17 cellular contexts compared by ENCODE assay signal in genomic region chr11:102762414-102762813, GRCh38. TPM values are rescaled to one million over a fixed set of nuclear protein-coding genes. Genes with fewer than 3 reads are reported as not detected.
A peak's percentile ranks its signal among the peaks of the same experiment; 100 is the strongest.
DNase-seq lines count a peak whose midpoint lies in the region; ATAC-seq, FAIRE-seq and TF ChIP-seq lines count a peak whose summit lies in the region.
"Had no signal": no experiment of that assay in that cellular context is flagged by ENCODE, and none has a peak within 500 bp of the region (broad histone marks: within the 10 kb centered on the region; RNA-seq: fewer than 3 reads in every experiment).

No MANE protein-coding gene starts in this region.

- H4K20me1 ChIP-seq in astrocyte (ENCODE audit: insufficient read depth, low read length), result no peaks in the 10 kb centered on the region

- no peak overlapping the region for H3K4me3 ChIP-seq in astrocyte (ENCODE audit: insufficient read depth, low read depth, low read length)
- H3K4me3 ChIP-seq: lower lobe of right lung, transverse colon had no signal

- peak overlapping the region; percentile 88 for H3K27ac Mint-ChIP-seq in astrocyte (ENCODE audit: unreplicated experiment)
- H3K27ac Mint-ChIP-seq: activated CD4-positive, alpha-beta memory T cell treated with anti-CD3 and anti-CD28 coated beads, Interleukin-2, amount 10 ng/mL, durations not matched to agents 7 days and 5 days had no signal

- no peaks in the 10 kb centered on the region for H3K9me3 Mint-ChIP-seq in astrocyte (ENCODE audit: unreplicated experiment)
- H3K9me3 Mint-ChIP-seq: activated CD4-positive, alpha-beta memory T cell treated with anti-CD3 and anti-CD28 coated beads, Interleukin-2, amount 10 ng/mL, durations not matched to agents 7 days and 5 days had no signal

- H3K36me3 Mint-ChIP-seq in astrocyte (ENCODE audit: low read depth, unreplicated experiment), result no peaks in the 10 kb centered on the region

- peak overlapping the region; percentile 46 for H3K9ac ChIP-seq in astrocyte (ENCODE audit: low read length)

- H3K4me2 ChIP-seq in astrocyte (ENCODE audit: low read length), result peak overlapping the region; percentile 63

- H3K27me3 ChIP-seq in astrocyte (ENCODE audit: insufficient read depth, low read length), result no peaks in the 10 kb centered on the region
- H3K27me3 ChIP-seq: transverse colon had no signal

- H3K27ac ChIP-seq in astrocyte (ENCODE audit: low read depth, low read length), result peak overlapping the region; percentile 55
- H3K27ac ChIP-seq: lower lobe of right lung, neutrophil, transverse colon had no signal

- ATAC-seq in GM19023 (IDR thresholded peaks at IDR 0.05; ENCODE audit: unreplicated experiment), result no peak
- no peak for ATAC-seq in GM19452 (IDR thresholded peaks at IDR 0.05; ENCODE audit: unreplicated experiment)
- ATAC-seq: Right ventricle myocardium inferior had no signal

- peaks cover 31% of the 10 kb centered on the region for H3K4me1 ChIP-seq in astrocyte (ENCODE audit: insufficient read depth, low read length)
- H3K4me1 ChIP-seq: lower lobe of right lung had no signal

- FAIRE-seq in astrocyte (lab: Jason Lieb, UNC), result peak; percentile 20

- H3K79me2 ChIP-seq in astrocyte (ENCODE audit: insufficient read depth, low read length), result no peaks in the 10 kb centered on the region

- peak overlapping the region; percentile 61 for H3K4me3 Mint-ChIP-seq in astrocyte (ENCODE audit: unreplicated experiment)
- H3K4me3 Mint-ChIP-seq: activated CD4-positive, alpha-beta memory T cell treated with anti-CD3 and anti-CD28 coated beads, Interleukin-2, amount 10 ng/mL, durations not matched to agents 7 days and 5 days had no signal

- no peaks in the 10 kb centered on the region for H3K9me3 ChIP-seq in astrocyte (ENCODE audit: insufficient read depth, low read depth, low read length)
- H3K9me3 ChIP-seq: lower lobe of right lung, neutrophil, transverse colon had no signal

- H3K4me1 Mint-ChIP-seq in astrocyte (ENCODE audit: low read depth, unreplicated experiment), result peaks cover 47% of the 10 kb centered on the region

- H3K36me3 ChIP-seq in astrocyte (ENCODE audit: insufficient read depth, low read length), result no peaks in the 10 kb centered on the region
- H3K36me3 ChIP-seq: lower lobe of right lung, neutrophil, transverse colon had no signal

- TF ChIP-seq CTCF in astrocyte (IDR thresholded peaks at IDR 0.05; ENCODE audit: insufficient read depth, low read depth, low read length), result no peak

- peak; percentile 41 for DNase-seq in AG08395 (ENCODE audit: low spot score)
- peak; percentile 48 for DNase-seq in HS-5 (ENCODE audit: low read depth)
- DNase-seq in astrocyte (ENCODE audit: low read depth), result peak; percentile 82
- DNase-seq in kidney glomerular epithelial cell (lab: John Stamatoyannopoulos, UW), result peak; percentile 85
- DNase-seq in RPMI8226, result no peak
- DNase-seq in cortex of kidney (lab: John Stamatoyannopoulos, UW), result no peak
- DNase-seq: activated CD4-positive, alpha-beta memory T cell treated with anti-CD3 and anti-CD28 coated beads, Interleukin-2, amount 10 ng/mL, durations not matched to agents 7 days and 5 days; activated effector memory CD4-positive, alpha-beta T cell treated with Interleukin-2 at 50 U/mL for 16 hours; lower lobe of right lung; NCI-H1694; NCI-H524 treated with DMSO at 0.1 percent for 48 hours; T1000; transverse colon had no signal

- H3K27me3 Mint-ChIP-seq in astrocyte (ENCODE audit: low read depth, unreplicated experiment), result no peaks in the 10 kb centered on the region

- H2AFZ ChIP-seq in astrocyte (ENCODE audit: low read depth, low read length), result peak overlapping the region; percentile 21

RNA-seq across cellular contexts. Expression of gene MMP10, which starts 18.0 kb away (rescaled TPM):
- total RNA-seq in astrocyte, result 1.1 and 1.2 TPM in 2 replicates
- total RNA-seq: lower lobe of right lung, Right ventricle myocardium inferior had no signal

RNA-seq across cellular contexts. Expression of gene MMP1, which starts 35.5 kb away (rescaled TPM):
- 0.38 and 0.64 TPM in 2 replicates for total RNA-seq in astrocyte
- total RNA-seq: activated CD4-positive, alpha-beta memory T cell treated with anti-CD3 and anti-CD28 coated beads, Interleukin-2, amount 10 ng/mL, durations not matched to agents 7 days and 5 days; Right ventricle myocardium inferior had no signal

RNA-seq across cellular contexts. Expression of gene MMP8, which starts 37.7 kb away (rescaled TPM):
- total RNA-seq in astrocyte, result not detected in 2 replicates
- total RNA-seq: activated CD4-positive, alpha-beta memory T cell treated with anti-CD3 and anti-CD28 coated beads, Interleukin-2, amount 10 ng/mL, durations not matched to agents 7 days and 5 days; Right ventricle myocardium inferior; transverse colon had no signal

RNA-seq across cellular contexts. Expression of gene MMP27, which starts 56.8 kb away (rescaled TPM):
- not detected in 2 replicates for total RNA-seq in astrocyte
- total RNA-seq: activated CD4-positive, alpha-beta memory T cell treated with anti-CD3 and anti-CD28 coated beads, Interleukin-2, amount 10 ng/mL, durations not matched to agents 7 days and 5 days; lower lobe of right lung; Right ventricle myocardium inferior had no signal

Comparison
In these comparisons a context has a peak if more than half of its experiments do, and no peak if none do; other contexts are left out.
1. DNase-seq: peak in AG08395 (single experiment), HS-5 (single experiment), astrocyte (single experiment) and kidney glomerular epithelial cell (single experiment); none in RPMI8226 (single experiment) and cortex of kidney (single experiment).